8 cellular contexts compared by ENCODE assay signal in genomic region chr2:239882335-239882734, GRCh38.
DNase-seq lines count a peak whose midpoint lies in the region; ATAC-seq and TF ChIP-seq lines count a peak whose summit lies in the region.

No MANE protein-coding gene starts in this region.

- H3K27me3 ChIP-seq in OCI-LY1 (ENCODE audit: insufficient read depth, low read length), result no peaks in the 10 kb centered on the region

- DNase-seq in NCI-H524 (lab: John Stamatoyannopoulos, UW), result peak; percentile 10 to 44
- DNase-seq in NCI-H524 treated with DMSO at 0.1 percent for 48 hours (lab: John Stamatoyannopoulos, UW), result no peak
- peak; percentile 17 for DNase-seq in activated T-helper 9 cell treated with anti-CD3 and anti-CD28 coated beads, Interleukin-2, amount 50 U/mL, for 16 hours (ENCODE audit: low read depth)
- DNase-seq in head of caudate nucleus, result peak in 39 of 42 donors; percentile 19 to 84 (median 62)
- peak; percentile 60 for DNase-seq in retina

- peaks cover 9% of the 10 kb centered on the region for H3K9me3 ChIP-seq in OCI-LY1 (ENCODE audit: low read length)

- H3K27ac ChIP-seq in OCI-LY1 (ENCODE audit: low read depth, low read length, poor library complexity, severe bottlenecking), result no peak overlapping the region

- H3K9me2 ChIP-seq in OCI-LY1 (ENCODE audit: low read depth, low read length), result no peaks in the 10 kb centered on the region

- H3K36me3 ChIP-seq in OCI-LY1 (ENCODE audit: insufficient read depth, low read length), result no peaks in the 10 kb centered on the region; the same call in 1 of the 2 replicates

- no peak overlapping the region for H3K4me3 ChIP-seq in OCI-LY1 (ENCODE audit: low read depth, low read length, poor library complexity, severe bottlenecking)

- no peak overlapping the region for H3K9ac ChIP-seq in OCI-LY1 (ENCODE audit: low read length)

- no peaks in the 10 kb centered on the region for H3K79me2 ChIP-seq in OCI-LY1 (ENCODE audit: insufficient read depth, low read length)

- H2AFZ ChIP-seq in OCI-LY1 (ENCODE audit: low read length), result no peak overlapping the region

- peak; percentile 75 for TF ChIP-seq CTCF in OCI-LY1 (IDR thresholded peaks at IDR 0.05; ENCODE audit: low read length)

- no peaks in the 10 kb centered on the region for H3F3A ChIP-seq in OCI-LY1 (ENCODE audit: insufficient read depth, low read length)

- intact Hi-C loops in head of caudate nucleus (cut with DNase I), result no loop called here

- no peaks in the 10 kb centered on the region for H3K4me1 ChIP-seq in OCI-LY1 (ENCODE audit: insufficient read depth, low read length, severe bottlenecking)

- no peak overlapping the region for H3K4me2 ChIP-seq in OCI-LY1 (ENCODE audit: low read length)

- H4K20me1 ChIP-seq in OCI-LY1 (ENCODE audit: insufficient read depth, low read length), result no peaks in the 10 kb centered on the region

- ATAC-seq in HG03439 (IDR thresholded peaks at IDR 0.05; ENCODE audit: unreplicated experiment) (no peak), HG02759 (IDR thresholded peaks at IDR 0.05; ENCODE audit: unreplicated experiment) (no peak)
